15 cellular contexts compared by ENCODE assay signal in the genomic region with DNA sequence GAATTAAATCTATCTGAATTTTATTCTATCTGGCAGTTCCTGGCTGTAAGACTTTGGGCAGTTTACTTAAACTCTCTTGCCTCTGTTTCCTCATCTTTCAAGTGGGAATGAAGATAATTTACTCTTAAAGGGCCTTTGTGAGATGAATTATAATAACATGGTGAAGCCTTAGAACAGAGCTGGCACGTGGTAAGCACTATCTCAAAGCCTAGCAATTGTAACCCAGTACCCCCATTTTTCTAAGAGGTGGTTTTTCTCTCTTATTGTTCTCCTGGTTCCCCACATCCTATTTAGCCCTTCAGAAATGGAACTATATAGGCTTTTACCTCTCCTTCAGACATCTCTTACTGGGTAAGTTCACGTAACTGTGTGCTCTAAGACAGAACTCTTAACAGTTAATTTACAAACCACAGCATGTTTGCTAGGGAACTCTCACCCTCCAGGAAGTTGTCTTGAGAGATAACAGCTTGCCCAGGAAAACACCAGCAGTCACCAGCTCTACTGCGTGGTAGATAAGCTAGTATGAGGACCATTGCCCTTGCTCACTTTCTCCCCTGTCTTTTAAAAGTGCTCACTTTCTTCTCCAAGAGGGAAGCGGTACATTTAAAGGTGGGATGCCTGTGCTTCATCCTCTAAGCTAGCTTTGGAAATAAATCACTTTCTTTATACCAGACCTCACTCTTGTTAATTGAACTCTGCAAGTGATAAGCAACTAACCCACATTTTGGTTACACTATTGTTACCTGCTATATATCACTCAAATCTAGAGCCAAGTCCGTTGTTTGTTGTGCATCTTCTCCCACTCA. TPM values are rescaled to one million over a fixed set of nuclear protein-coding genes. Genes with fewer than 3 reads are reported as not detected.
DNase-seq lines count a peak whose midpoint lies in the region; ATAC-seq and TF ChIP-seq lines count a peak whose summit lies in the region.
"Had no signal": no experiment of that assay in that cellular context is flagged by ENCODE, and none has a peak within 500 bp of the region (broad histone marks: within the 10 kb centered on the region; RNA-seq: fewer than 3 reads in every experiment).

No MANE protein-coding gene starts in this region.

- no peaks in the 10 kb centered on the region for H3K27me3 ChIP-seq in ovary
- H3K27me3 ChIP-seq: spleen had no signal

- peak overlapping the region; percentile 86 for H3K27ac Mint-ChIP-seq in T-helper 2 cell treated with Interferon-gamma antibody and Interleukin-4, amounts not matched to agents 5 μg/mL and 100 μg/mL, for 36 hours
- H3K27ac Mint-ChIP-seq in stimulated activated effector memory CD8-positive, alpha-beta T cell treated with anti-CD3 and anti-CD28 coated beads, Interleukin-12 subunit alpha, Interleukin-12 subunit beta, amount 100 ng/mL, for 72 hours: peak overlapping the region; percentile 80
- H3K27ac Mint-ChIP-seq: WTC11 had no signal

- DNase-seq in activated T-cell treated with anti-CD3 and anti-CD28 coated beads, Interleukin-2, amount 50 U/mL, for 4 hours: peak; percentile 5
- no peak for DNase-seq in activated T-cell treated with anti-CD3 and anti-CD28 coated beads for 4 hours
- DNase-seq in T-helper 2 cell treated with Interferon-gamma antibody and Interleukin-4, amounts not matched to agents 5 μg/mL and 100 μg/mL, for 36 hours (ENCODE audit: low spot score): peak; percentile 26
- peak; percentile 47 for DNase-seq in choroid plexus epithelial cell (ENCODE audit: low read depth)
- no peak for DNase-seq in stimulated activated effector memory CD8-positive, alpha-beta T cell treated with anti-CD3 and anti-CD28 coated beads, Interleukin-12 subunit alpha, Interleukin-12 subunit beta, amount 100 ng/mL, for 72 hours (ENCODE audit: low spot score in 2 of 2)
- DNase-seq in ovary: no peak
- DNase-seq in NCI-H524 (lab: John Stamatoyannopoulos, UW): no peak
- DNase-seq: DMS153, HCEC 1CT, kidney glomerular epithelial cell, NCI-H1417, spleen had no signal

- intact Hi-C loops in ovary (cut with DNase I): loop anchor here in 1 of 4 donors (10.0 kb wide), 1 partner anchor 1103 kb away; no protein-coding TSS in a partner anchor

- H3K9me3 ChIP-seq in ovary: no peaks in the 10 kb centered on the region

- peaks cover 1% of the 10 kb centered on the region for H3K27me3 Mint-ChIP-seq in activated T-cell treated with anti-CD3 and anti-CD28 coated beads, Interleukin-2, amount 50 U/mL, for 4 hours (ENCODE audit: low read depth)
- peaks cover 4% of the 10 kb centered on the region for H3K27me3 Mint-ChIP-seq in T-helper 2 cell treated with Interferon-gamma antibody and Interleukin-4, amounts not matched to agents 5 μg/mL and 100 μg/mL, for 36 hours (ENCODE audit: low read depth)

- no peak for TF ChIP-seq POLR2A in ovary (IDR thresholded peaks at IDR 0.05)

- WGBS in ovary, 3 donors: 15 to 23% (median 21%) methylated on average over 5 of the region's 5 CpGs

- peaks cover 4% of the 10 kb centered on the region for H3K9me3 Mint-ChIP-seq in activated T-cell treated with anti-CD3 and anti-CD28 coated beads, Interleukin-2, amount 50 U/mL, for 4 hours
- peaks cover 4% of the 10 kb centered on the region for H3K9me3 Mint-ChIP-seq in T-helper 2 cell treated with Interferon-gamma antibody and Interleukin-4, amounts not matched to agents 5 μg/mL and 100 μg/mL, for 36 hours
- H3K9me3 Mint-ChIP-seq in stimulated activated effector memory CD8-positive, alpha-beta T cell treated with anti-CD3 and anti-CD28 coated beads, Interleukin-12 subunit alpha, Interleukin-12 subunit beta, amount 100 ng/mL, for 72 hours: no peaks in the 10 kb centered on the region

- H3K4me3 ChIP-seq in choroid plexus epithelial cell (ENCODE audit: low read depth, low read length): no peak overlapping the region
- no peak overlapping the region for H3K4me3 ChIP-seq in ovary
- H3K4me3 ChIP-seq: spleen had no signal

- H3K36me3 ChIP-seq in ovary: no peaks in the 10 kb centered on the region
- H3K36me3 ChIP-seq: spleen had no signal

- no peak overlapping the region for H3K27ac ChIP-seq in ovary

- TF ChIP-seq EP300 in ovary (IDR thresholded peaks at IDR 0.05): no peak

- H3K4me1 ChIP-seq in ovary (ENCODE audit: insufficient read depth): no peaks in the 10 kb centered on the region

- peak overlapping the region; percentile 58 for H3K4me3 Mint-ChIP-seq in activated T-cell treated with anti-CD3 and anti-CD28 coated beads, Interleukin-2, amount 50 U/mL, for 4 hours
- H3K4me3 Mint-ChIP-seq in T-helper 2 cell treated with Interferon-gamma antibody and Interleukin-4, amounts not matched to agents 5 μg/mL and 100 μg/mL, for 36 hours: peak overlapping the region; percentile 73
- peak overlapping the region; percentile 6 for H3K4me3 Mint-ChIP-seq in stimulated activated effector memory CD8-positive, alpha-beta T cell treated with anti-CD3 and anti-CD28 coated beads, Interleukin-12 subunit alpha, Interleukin-12 subunit beta, amount 100 ng/mL, for 72 hours
- H3K4me3 Mint-ChIP-seq: WTC11 had no signal

- peak; percentile 66 to 74 for ATAC-seq in activated T-cell treated with anti-CD3 and anti-CD28 coated beads, Interleukin-2, amount 50 U/mL, for 4 hours
- peak; percentile 78 for ATAC-seq in stimulated activated effector memory CD8-positive, alpha-beta T cell treated with anti-CD3 and anti-CD28 coated beads, Interleukin-12 subunit alpha, Interleukin-12 subunit beta, amount 100 ng/mL, for 72 hours
- no peak for ATAC-seq in GM21529 (IDR thresholded peaks at IDR 0.05; ENCODE audit: unreplicated experiment)
- ATAC-seq: Right ventricle myocardium inferior, WTC11 had no signal

- H3K4me1 Mint-ChIP-seq in activated T-cell treated with anti-CD3 and anti-CD28 coated beads, Interleukin-2, amount 50 U/mL, for 4 hours (ENCODE audit: low read depth): peaks cover 43% of the 10 kb centered on the region
- H3K4me1 Mint-ChIP-seq in T-helper 2 cell treated with Interferon-gamma antibody and Interleukin-4, amounts not matched to agents 5 μg/mL and 100 μg/mL, for 36 hours (ENCODE audit: low read depth): peaks cover 39% of the 10 kb centered on the region
- H3K4me1 Mint-ChIP-seq in stimulated activated effector memory CD8-positive, alpha-beta T cell treated with anti-CD3 and anti-CD28 coated beads, Interleukin-12 subunit alpha, Interleukin-12 subunit beta, amount 100 ng/mL, for 72 hours: peaks cover 23% of the 10 kb centered on the region
- H3K4me1 Mint-ChIP-seq: WTC11 had no signal

- TF ChIP-seq CTCF in choroid plexus epithelial cell (conservative IDR thresholded peaks at IDR 0.05; ENCODE audit: low read depth, low read length) (no peak), ovary (IDR thresholded peaks at IDR 0.05) (no peak)

- H3K36me3 Mint-ChIP-seq in activated T-cell treated with anti-CD3 and anti-CD28 coated beads, Interleukin-2, amount 50 U/mL, for 4 hours (ENCODE audit: insufficient read depth): no peaks in the 10 kb centered on the region
- no peaks in the 10 kb centered on the region for H3K36me3 Mint-ChIP-seq in T-helper 2 cell treated with Interferon-gamma antibody and Interleukin-4, amounts not matched to agents 5 μg/mL and 100 μg/mL, for 36 hours (ENCODE audit: low read depth)
- H3K36me3 Mint-ChIP-seq in stimulated activated effector memory CD8-positive, alpha-beta T cell treated with anti-CD3 and anti-CD28 coated beads, Interleukin-12 subunit alpha, Interleukin-12 subunit beta, amount 100 ng/mL, for 72 hours: no peaks in the 10 kb centered on the region

RNA-seq across cellular contexts. Expression of a gene that starts 12.4 kb away (rescaled TPM):
- total RNA-seq in activated T-cell treated with anti-CD3 and anti-CD28 coated beads, Interleukin-2, amount 50 U/mL, for 4 hours: 10 to 100 TPM; 34.8 to 40.4 (median 36.5) TPM
- total RNA-seq in ovary: 100 to 1,000 TPM in 1 of 7 donors, 10 to 100 TPM in 6; 45.1 to 102 (median 56.2) TPM
- 10 to 100 TPM; 39.1 to 41.2 TPM for polyA plus RNA-seq in ovary

Comparison
In these comparisons a context has a peak if more than half of its experiments do, and no peak if none do; other contexts are left out.
1. DNase-seq: peak in activated T-cell treated with anti-CD3 and anti-CD28 coated beads, Interleukin-2, amount 50 U/mL, for 4 hours (single experiment), T-helper 2 cell treated with Interferon-gamma antibody and Interleukin-4, amounts not matched to agents 5 μg/mL and 100 μg/mL, for 36 hours (single experiment) and choroid plexus epithelial cell (single experiment); none in activated T-cell treated with anti-CD3 and anti-CD28 coated beads for 4 hours (single experiment), stimulated activated effector memory CD8-positive, alpha-beta T cell treated with anti-CD3 and anti-CD28 coated beads, Interleukin-12 subunit alpha, Interleukin-12 subunit beta, amount 100 ng/mL, for 72 hours (0 of 2), ovary (0 of 5) and NCI-H524 (0 of 2).
2. H3K4me3 Mint-ChIP-seq: peak in every context shown above with its lines; median percentile 73 in T-helper 2 cell treated with Interferon-gamma antibody and Interleukin-4, amounts not matched to agents 5 μg/mL and 100 μg/mL, for 36 hours; 58 in activated T-cell treated with anti-CD3 and anti-CD28 coated beads, Interleukin-2, amount 50 U/mL, for 4 hours; 6 in stimulated activated effector memory CD8-positive, alpha-beta T cell treated with anti-CD3 and anti-CD28 coated beads, Interleukin-12 subunit alpha, Interleukin-12 subunit beta, amount 100 ng/mL, for 72 hours.